Comparison of ENCODE assay signal across 15 cellular contexts in the genomic region with DNA sequence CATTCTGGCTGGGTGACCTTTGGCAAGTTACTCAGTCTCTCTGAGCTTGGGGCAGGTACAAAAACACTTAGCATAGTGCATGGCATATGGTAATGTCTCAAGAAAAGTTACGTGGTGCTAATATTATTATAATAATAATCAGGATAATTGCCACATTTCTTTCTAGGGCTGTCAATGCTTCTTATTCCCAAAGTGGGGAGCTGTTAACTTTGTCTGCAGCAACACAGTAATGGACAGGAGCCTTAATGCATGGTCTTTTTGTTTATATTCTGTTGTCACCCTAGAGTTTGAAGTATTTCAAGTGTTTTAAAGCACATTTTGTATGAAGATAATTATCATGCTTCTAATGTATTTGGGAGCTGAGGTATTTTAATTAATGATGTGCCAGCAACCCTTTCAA.
DNase-seq lines count a peak whose midpoint lies in the region; ATAC-seq and TF ChIP-seq lines count a peak whose summit lies in the region.
"Had no signal": no experiment of that assay in that cellular context is flagged by ENCODE, and none has a peak within 500 bp of the region (broad histone marks: within the 10 kb centered on the region; RNA-seq: fewer than 3 reads in every experiment).

No MANE protein-coding gene starts in this region.

- TF ChIP-seq CTCF in OCI-LY1 (IDR thresholded peaks at IDR 0.05; ENCODE audit: low read length) (peak; percentile 30), epithelial cell of esophagus (IDR thresholded peaks at IDR 0.05; ENCODE audit: insufficient read depth, low read depth, low read length, missing control alignments) (peak; percentile 57), gastrocnemius medialis (IDR thresholded peaks at IDR 0.05 in 4 of 5, conservative IDR thresholded peaks at IDR 0.05 in 1 of 5) (peak in 1 of 5 experiments; percentile 27)

- TF ChIP-seq POLR2A in gastrocnemius medialis (IDR thresholded peaks at IDR 0.05) = no peak

- H3K4me3 Mint-ChIP-seq in activated CD8-positive, alpha-beta memory T cell treated with anti-CD3 and anti-CD28 coated beads, Interleukin-2, amount 10 ng/mL, durations not matched to agents 7 days and 5 days = no peak overlapping the region
- H3K4me3 Mint-ChIP-seq in activated T-helper 1 cell treated with anti-CD3 and anti-CD28 coated beads, Interleukin-12 subunit alpha, Interleukin-12 subunit beta, Interleukin-2, Interleukin-4 antibody, amounts not matched to agents 30 ng/mL and 10 ng/mL and 1 ng/mL, durations not matched to agents 14 hours and 24 hours and 36 hours = no peak overlapping the region
- H3K4me3 Mint-ChIP-seq: activated naive CD8-positive, alpha-beta T cell treated with anti-CD3 and anti-CD28 coated beads, Interleukin-2, amount 10 ng/mL, durations not matched to agents 7 days and 5 days had no signal

- no peaks in the 10 kb centered on the region for H3K4me1 Mint-ChIP-seq in activated CD8-positive, alpha-beta memory T cell treated with anti-CD3 and anti-CD28 coated beads, Interleukin-2, amount 10 ng/mL, durations not matched to agents 7 days and 5 days
- H3K4me1 Mint-ChIP-seq in activated T-helper 1 cell treated with anti-CD3 and anti-CD28 coated beads, Interleukin-12 subunit alpha, Interleukin-12 subunit beta, Interleukin-2, Interleukin-4 antibody, amounts not matched to agents 30 ng/mL and 10 ng/mL and 1 ng/mL, durations not matched to agents 14 hours and 24 hours and 36 hours (ENCODE audit: low read depth) = no peaks in the 10 kb centered on the region
- H3K4me1 Mint-ChIP-seq: activated naive CD8-positive, alpha-beta T cell treated with anti-CD3 and anti-CD28 coated beads, Interleukin-2, amount 10 ng/mL, durations not matched to agents 7 days and 5 days had no signal

- no peaks in the 10 kb centered on the region for H3K9me3 Mint-ChIP-seq in activated CD8-positive, alpha-beta memory T cell treated with anti-CD3 and anti-CD28 coated beads, Interleukin-2, amount 10 ng/mL, durations not matched to agents 7 days and 5 days (ENCODE audit: low read depth)
- no peaks in the 10 kb centered on the region for H3K9me3 Mint-ChIP-seq in activated T-helper 1 cell treated with anti-CD3 and anti-CD28 coated beads, Interleukin-12 subunit alpha, Interleukin-12 subunit beta, Interleukin-2, Interleukin-4 antibody, amounts not matched to agents 30 ng/mL and 10 ng/mL and 1 ng/mL, durations not matched to agents 14 hours and 24 hours and 36 hours
- H3K9me3 Mint-ChIP-seq: activated naive CD8-positive, alpha-beta T cell treated with anti-CD3 and anti-CD28 coated beads, Interleukin-2, amount 10 ng/mL, durations not matched to agents 7 days and 5 days had no signal

- H4K20me1 ChIP-seq in GM23248 (ENCODE audit: insufficient read depth) = no peaks in the 10 kb centered on the region
- H4K20me1 ChIP-seq in OCI-LY1 (ENCODE audit: insufficient read depth, low read length) = no peaks in the 10 kb centered on the region

- H3K36me3 ChIP-seq in GM23248 (ENCODE audit: low read depth) (no peaks in the 10 kb centered on the region), OCI-LY1 (ENCODE audit: insufficient read depth, low read length) (no peaks in the 10 kb centered on the region), gastrocnemius medialis (no peaks in the 10 kb centered on the region)
- H3K36me3 ChIP-seq: esophagus squamous epithelium, stomach had no signal

- H3K4me3 ChIP-seq in GM23248 (no peak overlapping the region), OCI-LY1 (ENCODE audit: low read depth, low read length, poor library complexity, severe bottlenecking) (no peak overlapping the region), epithelial cell of esophagus (ENCODE audit: low read length) (no peak overlapping the region), gastrocnemius medialis (no peak overlapping the region)
- H3K4me3 ChIP-seq: esophagus squamous epithelium, stomach had no signal

- H3K79me2 ChIP-seq in GM23248 (ENCODE audit: insufficient read depth) (no peaks in the 10 kb centered on the region), OCI-LY1 (ENCODE audit: insufficient read depth, low read length) (no peaks in the 10 kb centered on the region)

- H2AFZ ChIP-seq in GM23248 = no peak overlapping the region
- H2AFZ ChIP-seq in OCI-LY1 (ENCODE audit: low read length) = no peak overlapping the region

- no peaks in the 10 kb centered on the region for H3K4me1 ChIP-seq in GM23248 (ENCODE audit: insufficient read depth)
- H3K4me1 ChIP-seq in OCI-LY1 (ENCODE audit: insufficient read depth, low read length, severe bottlenecking) = no peaks in the 10 kb centered on the region
- peaks cover 49 to 52% of the 10 kb centered on the region in 2 donors for H3K4me1 ChIP-seq in gastrocnemius medialis
- H3K4me1 ChIP-seq: esophagus squamous epithelium, stomach had no signal

- no peaks in the 10 kb centered on the region for H3K9me3 ChIP-seq in GM23248 (ENCODE audit: low read depth)
- H3K9me3 ChIP-seq in OCI-LY1 (ENCODE audit: low read length) = no peaks in the 10 kb centered on the region
- no peaks in the 10 kb centered on the region for H3K9me3 ChIP-seq in gastrocnemius medialis
- H3K9me3 ChIP-seq: esophagus squamous epithelium, stomach had no signal

- no peak overlapping the region for H3K9ac ChIP-seq in GM23248
- no peak overlapping the region for H3K9ac ChIP-seq in OCI-LY1 (ENCODE audit: low read length)

- H3F3A ChIP-seq in GM23248 (ENCODE audit: insufficient read depth) (no peaks in the 10 kb centered on the region), OCI-LY1 (ENCODE audit: insufficient read depth, low read length) (no peaks in the 10 kb centered on the region)

- WGBS in GM23248 (ENCODE audit: low coverage in 1 of 2, low lambda C conversion rate in 2 of 2, missing lambda C conversion rate in 2 of 2), 2 experiments = 20 to 41% methylated on average over 1 of the region's 1 CpG

- H3K27ac ChIP-seq in GM23248 = no peak overlapping the region
- H3K27ac ChIP-seq in OCI-LY1 (ENCODE audit: low read depth, low read length, poor library complexity, severe bottlenecking) = no peak overlapping the region
- peak overlapping the region; percentile 74 to 84 (median 80) for H3K27ac ChIP-seq in gastrocnemius medialis
- H3K27ac ChIP-seq: esophagus squamous epithelium, HL-60, stomach had no signal

- H3K36me3 Mint-ChIP-seq in activated CD8-positive, alpha-beta memory T cell treated with anti-CD3 and anti-CD28 coated beads, Interleukin-2, amount 10 ng/mL, durations not matched to agents 7 days and 5 days = no peaks in the 10 kb centered on the region
- H3K36me3 Mint-ChIP-seq in activated T-helper 1 cell treated with anti-CD3 and anti-CD28 coated beads, Interleukin-12 subunit alpha, Interleukin-12 subunit beta, Interleukin-2, Interleukin-4 antibody, amounts not matched to agents 30 ng/mL and 10 ng/mL and 1 ng/mL, durations not matched to agents 14 hours and 24 hours and 36 hours (ENCODE audit: low read depth) = no peaks in the 10 kb centered on the region
- H3K36me3 Mint-ChIP-seq: activated naive CD8-positive, alpha-beta T cell treated with anti-CD3 and anti-CD28 coated beads, Interleukin-2, amount 10 ng/mL, durations not matched to agents 7 days and 5 days had no signal

- DNase-seq in GM23248 = peak; percentile 19
- DNase-seq in epithelial cell of esophagus (ENCODE audit: low read depth) = peak; percentile 39
- DNase-seq in gastrocnemius medialis = no peak
- no peak for DNase-seq in activated CD8-positive, alpha-beta memory T cell treated with anti-CD3 and anti-CD28 coated beads, Interleukin-2, amount 10 ng/mL, durations not matched to agents 7 days and 5 days
- DNase-seq in activated T-helper 1 cell treated with anti-CD3 and anti-CD28 coated beads, Interleukin-12 subunit alpha, Interleukin-12 subunit beta, Interleukin-2, Interleukin-4 antibody, amounts not matched to agents 30 ng/mL and 10 ng/mL and 1 ng/mL, durations not matched to agents 14 hours and 24 hours and 36 hours (ENCODE audit: low spot score) = no peak
- DNase-seq: activated naive CD8-positive, alpha-beta T cell treated with anti-CD3 and anti-CD28 coated beads, Interleukin-2, amount 10 ng/mL, durations not matched to agents 7 days and 5 days; esophagus squamous epithelium; NCI-H345; nucleus accumbens; stomach; T-helper 1 cell had no signal

- H3K4me2 ChIP-seq in GM23248 (ENCODE audit: unreplicated experiment) (no peak overlapping the region), OCI-LY1 (ENCODE audit: low read length) (no peak overlapping the region)

- H3K27me3 Mint-ChIP-seq in activated CD8-positive, alpha-beta memory T cell treated with anti-CD3 and anti-CD28 coated beads, Interleukin-2, amount 10 ng/mL, durations not matched to agents 7 days and 5 days = no peaks in the 10 kb centered on the region
- H3K27me3 Mint-ChIP-seq in activated T-helper 1 cell treated with anti-CD3 and anti-CD28 coated beads, Interleukin-12 subunit alpha, Interleukin-12 subunit beta, Interleukin-2, Interleukin-4 antibody, amounts not matched to agents 30 ng/mL and 10 ng/mL and 1 ng/mL, durations not matched to agents 14 hours and 24 hours and 36 hours (ENCODE audit: insufficient read depth) = peaks cover 3% of the 10 kb centered on the region

- in situ Hi-C loops in GM23248 (cut with MboI) (no loop called here), gastrocnemius medialis (cut with MboI; ENCODE audit: low sequenced_read_pairs in 4 of 4) (loop anchor here in 1 of 4 donors (10.0 kb wide), 1 partner anchor 106 kb away; no protein-coding TSS in a partner anchor)

- no peak overlapping the region for H3K27ac Mint-ChIP-seq in activated CD8-positive, alpha-beta memory T cell treated with anti-CD3 and anti-CD28 coated beads, Interleukin-2, amount 10 ng/mL, durations not matched to agents 7 days and 5 days
- H3K27ac Mint-ChIP-seq in activated T-helper 1 cell treated with anti-CD3 and anti-CD28 coated beads, Interleukin-12 subunit alpha, Interleukin-12 subunit beta, Interleukin-2, Interleukin-4 antibody, amounts not matched to agents 30 ng/mL and 10 ng/mL and 1 ng/mL, durations not matched to agents 14 hours and 24 hours and 36 hours = no peak overlapping the region
- H3K27ac Mint-ChIP-seq: activated naive CD8-positive, alpha-beta T cell treated with anti-CD3 and anti-CD28 coated beads, Interleukin-2, amount 10 ng/mL, durations not matched to agents 7 days and 5 days had no signal

- H3K27me3 ChIP-seq in GM23248 (replicated peaks; ENCODE audit: insufficient read depth) (no peaks in the 10 kb centered on the region), OCI-LY1 (ENCODE audit: insufficient read depth, low read length) (no peaks in the 10 kb centered on the region), gastrocnemius medialis (no peaks in the 10 kb centered on the region)
- H3K27me3 ChIP-seq: esophagus squamous epithelium, stomach had no signal

- ATAC-seq in gastrocnemius medialis (no peak), HG03439 (IDR thresholded peaks at IDR 0.05; ENCODE audit: unreplicated experiment) (no peak)
- ATAC-seq in activated CD8-positive, alpha-beta memory T cell treated with anti-CD3 and anti-CD28 coated beads, Interleukin-2, amount 10 ng/mL, durations not matched to agents 7 days and 5 days = no peak
- ATAC-seq: Panc1 had no signal

- CTCF ChIA-PET in activated CD8-positive, alpha-beta memory T cell treated with anti-CD3 and anti-CD28 coated beads, Interleukin-2, amount 10 ng/mL, durations not matched to agents 7 days and 5 days (lab: Charles Lee) = interaction anchor here (0.8 kb wide), 1 partner anchor 36 kb away, joined by 3 read pairs; no protein-coding TSS in a partner anchor

- H3K9me2 ChIP-seq in GM23248 (ENCODE audit: insufficient read depth) = no peaks in the 10 kb centered on the region
- no peaks in the 10 kb centered on the region for H3K9me2 ChIP-seq in OCI-LY1 (ENCODE audit: low read depth, low read length)

- intact Hi-C loops in gastrocnemius medialis (cut with DNase I; ENCODE audit: low total_unique reads) = loop anchor here (2.0 to 5.0 kb wide), 2 partner anchors 123 to 162 kb away; a partner anchor contains a TSS
- intact Hi-C loops in activated T-helper 1 cell treated with anti-CD3 and anti-CD28 coated beads, Interleukin-12 subunit alpha, Interleukin-12 subunit beta, Interleukin-2, Interleukin-4 antibody, amounts not matched to agents 30 ng/mL and 10 ng/mL and 1 ng/mL, durations not matched to agents 14 hours and 24 hours and 36 hours (cut with micrococcal nuclease) = no loop called here

Comparison
In these comparisons a context has a peak if more than half of its experiments do, and no peak if none do; other contexts are left out.
1. DNase-seq: peak in GM23248 (single experiment) and epithelial cell of esophagus (single experiment); none in gastrocnemius medialis (0 of 2), activated CD8-positive, alpha-beta memory T cell treated with anti-CD3 and anti-CD28 coated beads, Interleukin-2, amount 10 ng/mL, durations not matched to agents 7 days and 5 days (single experiment) and activated T-helper 1 cell treated with anti-CD3 and anti-CD28 coated beads, Interleukin-12 subunit alpha, Interleukin-12 subunit beta, Interleukin-2, Interleukin-4 antibody, amounts not matched to agents 30 ng/mL and 10 ng/mL and 1 ng/mL, durations not matched to agents 14 hours and 24 hours and 36 hours (single experiment).
2. H3K27ac ChIP-seq: peak in gastrocnemius medialis (4 of 4); none in GM23248 (single experiment) and OCI-LY1 (single experiment).